ENCODE assay signal across 25 cellular contexts in genomic region chr1:234463749-234464148, GRCh38.
"Had no signal": no experiment of that assay in that cellular context is flagged by ENCODE, and none has a peak within 500 bp of the region (broad histone marks: within the 10 kb centered on the region; RNA-seq: fewer than 3 reads in every experiment).

No MANE protein-coding gene starts in this region.

- FAIRE-seq: colon, endothelial cell of umbilical vein, frontal cortex, kidney had no signal

- H3K4me3 ChIP-seq: coronary artery, dorsolateral prefrontal cortex, esophagus muscularis mucosa, gastroesophageal sphincter, heart left ventricle, hepatocyte, left lung, lower lobe of right lung, mucosa of descending colon had no signal

- ATAC-seq: foreskin keratinocyte, gastroesophageal sphincter, heart left ventricle, left colon, left lung, left ventricle myocardium superior, lower lobe of right lung, mucosa of descending colon had no signal

- DNase-seq: dermis blood vessel endothelial cell; dorsolateral prefrontal cortex; effector CD4-positive, alpha-beta T cell; effector memory CD4-positive, alpha-beta T cell; foreskin keratinocyte; heart left ventricle; hypothalamus; immature natural killer cell; islet precursor cell; kidney; kidney glomerular epithelial cell; left colon; left lung; left ventricle myocardium superior; lower lobe of right lung; mesenchymal stem cell; mucosa of descending colon; naive B cell had no signal
